Comparison of ENCODE assay signal across 1 cellular context in genomic region chr5:76819851-76820280, GRCh38.
A peak's percentile ranks its signal among the peaks of the same experiment; 100 is the strongest.
TF ChIP-seq lines count a peak whose summit lies in the region.

No MANE protein-coding gene starts in this region.

TF ChIP-seq in HEK293, 187 proteins besides CTCF, POLR2A, EP300 and RAD21 (continued from another document):
- no peak for TF ChIP-seq ZNF571 (tag by site-specific recombination; IDR thresholded peaks at IDR 0.05)
- TF ChIP-seq, protein P1, sequence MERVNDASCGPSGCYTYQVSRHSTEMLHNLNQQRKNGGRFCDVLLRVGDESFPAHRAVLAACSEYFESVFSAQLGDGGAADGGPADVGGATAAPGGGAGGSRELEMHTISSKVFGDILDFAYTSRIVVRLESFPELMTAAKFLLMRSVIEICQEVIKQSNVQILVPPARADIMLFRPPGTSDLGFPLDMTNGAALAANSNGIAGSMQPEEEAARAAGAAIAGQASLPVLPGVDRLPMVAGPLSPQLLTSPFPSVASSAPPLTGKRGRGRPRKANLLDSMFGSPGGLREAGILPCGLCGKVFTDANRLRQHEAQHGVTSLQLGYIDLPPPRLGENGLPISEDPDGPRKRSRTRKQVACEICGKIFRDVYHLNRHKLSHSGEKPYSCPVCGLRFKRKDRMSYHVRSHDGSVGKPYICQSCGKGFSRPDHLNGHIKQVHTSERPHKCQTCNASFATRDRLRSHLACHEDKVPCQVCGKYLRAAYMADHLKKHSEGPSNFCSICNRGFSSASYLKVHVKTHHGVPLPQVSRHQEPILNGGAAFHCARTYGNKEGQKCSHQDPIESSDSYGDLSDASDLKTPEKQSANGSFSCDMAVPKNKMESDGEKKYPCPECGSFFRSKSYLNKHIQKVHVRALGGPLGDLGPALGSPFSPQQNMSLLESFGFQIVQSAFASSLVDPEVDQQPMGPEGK (tag by site-specific recombination; IDR thresholded peaks at IDR 0.05) = no peak
- no peak for TF ChIP-seq ZNF785 (tag by site-specific recombination; IDR thresholded peaks at IDR 0.05)
- TF ChIP-seq, protein P2, sequence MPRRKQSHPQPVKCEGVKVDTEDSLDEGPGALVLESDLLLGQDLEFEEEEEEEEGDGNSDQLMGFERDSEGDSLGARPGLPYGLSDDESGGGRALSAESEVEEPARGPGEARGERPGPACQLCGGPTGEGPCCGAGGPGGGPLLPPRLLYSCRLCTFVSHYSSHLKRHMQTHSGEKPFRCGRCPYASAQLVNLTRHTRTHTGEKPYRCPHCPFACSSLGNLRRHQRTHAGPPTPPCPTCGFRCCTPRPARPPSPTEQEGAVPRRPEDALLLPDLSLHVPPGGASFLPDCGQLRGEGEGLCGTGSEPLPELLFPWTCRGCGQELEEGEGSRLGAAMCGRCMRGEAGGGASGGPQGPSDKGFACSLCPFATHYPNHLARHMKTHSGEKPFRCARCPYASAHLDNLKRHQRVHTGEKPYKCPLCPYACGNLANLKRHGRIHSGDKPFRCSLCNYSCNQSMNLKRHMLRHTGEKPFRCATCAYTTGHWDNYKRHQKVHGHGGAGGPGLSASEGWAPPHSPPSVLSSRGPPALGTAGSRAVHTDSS (tag by site-specific recombination; IDR thresholded peaks at IDR 0.05) = 0 out of 2 replicates have a peak, but pooled peaks have one; percentile 20
- TF ChIP-seq ZNF76 (tag by site-specific recombination; IDR thresholded peaks at IDR 0.05; ENCODE audit: borderline replicate concordance, low read depth) = peak; percentile 74
- TF ChIP-seq, protein P3, sequence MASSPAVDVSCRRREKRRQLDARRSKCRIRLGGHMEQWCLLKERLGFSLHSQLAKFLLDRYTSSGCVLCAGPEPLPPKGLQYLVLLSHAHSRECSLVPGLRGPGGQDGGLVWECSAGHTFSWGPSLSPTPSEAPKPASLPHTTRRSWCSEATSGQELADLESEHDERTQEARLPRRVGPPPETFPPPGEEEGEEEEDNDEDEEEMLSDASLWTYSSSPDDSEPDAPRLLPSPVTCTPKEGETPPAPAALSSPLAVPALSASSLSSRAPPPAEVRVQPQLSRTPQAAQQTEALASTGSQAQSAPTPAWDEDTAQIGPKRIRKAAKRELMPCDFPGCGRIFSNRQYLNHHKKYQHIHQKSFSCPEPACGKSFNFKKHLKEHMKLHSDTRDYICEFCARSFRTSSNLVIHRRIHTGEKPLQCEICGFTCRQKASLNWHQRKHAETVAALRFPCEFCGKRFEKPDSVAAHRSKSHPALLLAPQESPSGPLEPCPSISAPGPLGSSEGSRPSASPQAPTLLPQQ (tag by site-specific recombination; IDR thresholded peaks at IDR 0.05) = peak; percentile 19; the same call in 1 of the 2 replicates
- TF ChIP-seq, protein P4, sequence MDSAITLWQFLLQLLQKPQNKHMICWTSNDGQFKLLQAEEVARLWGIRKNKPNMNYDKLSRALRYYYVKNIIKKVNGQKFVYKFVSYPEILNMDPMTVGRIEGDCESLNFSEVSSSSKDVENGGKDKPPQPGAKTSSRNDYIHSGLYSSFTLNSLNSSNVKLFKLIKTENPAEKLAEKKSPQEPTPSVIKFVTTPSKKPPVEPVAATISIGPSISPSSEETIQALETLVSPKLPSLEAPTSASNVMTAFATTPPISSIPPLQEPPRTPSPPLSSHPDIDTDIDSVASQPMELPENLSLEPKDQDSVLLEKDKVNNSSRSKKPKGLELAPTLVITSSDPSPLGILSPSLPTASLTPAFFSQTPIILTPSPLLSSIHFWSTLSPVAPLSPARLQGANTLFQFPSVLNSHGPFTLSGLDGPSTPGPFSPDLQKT (IDR thresholded peaks at IDR 0.05; ENCODE audit: borderline replicate concordance, low read depth, low read length) = no peak
- TF ChIP-seq, protein P5, sequence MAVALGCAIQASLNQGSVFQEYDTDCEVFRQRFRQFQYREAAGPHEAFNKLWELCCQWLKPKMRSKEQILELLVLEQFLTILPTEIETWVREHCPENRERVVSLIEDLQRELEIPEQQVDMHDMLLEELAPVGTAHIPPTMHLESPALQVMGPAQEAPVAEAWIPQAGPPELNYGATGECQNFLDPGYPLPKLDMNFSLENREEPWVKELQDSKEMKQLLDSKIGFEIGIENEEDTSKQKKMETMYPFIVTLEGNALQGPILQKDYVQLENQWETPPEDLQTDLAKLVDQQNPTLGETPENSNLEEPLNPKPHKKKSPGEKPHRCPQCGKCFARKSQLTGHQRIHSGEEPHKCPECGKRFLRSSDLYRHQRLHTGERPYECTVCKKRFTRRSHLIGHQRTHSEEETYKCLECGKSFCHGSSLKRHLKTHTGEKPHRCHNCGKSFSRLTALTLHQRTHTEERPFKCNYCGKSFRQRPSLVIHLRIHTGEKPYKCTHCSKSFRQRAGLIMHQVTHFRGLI (tag by site-specific recombination; IDR thresholded peaks at IDR 0.05) = peak; percentile 53; the same call in 1 of the 2 replicates
- 0 out of 2 replicates have a peak, but pooled peaks have one; percentile 7 for TF ChIP-seq ZSCAN30 (tag by site-specific recombination; IDR thresholded peaks at IDR 0.05)
- TF ChIP-seq, protein P6, sequence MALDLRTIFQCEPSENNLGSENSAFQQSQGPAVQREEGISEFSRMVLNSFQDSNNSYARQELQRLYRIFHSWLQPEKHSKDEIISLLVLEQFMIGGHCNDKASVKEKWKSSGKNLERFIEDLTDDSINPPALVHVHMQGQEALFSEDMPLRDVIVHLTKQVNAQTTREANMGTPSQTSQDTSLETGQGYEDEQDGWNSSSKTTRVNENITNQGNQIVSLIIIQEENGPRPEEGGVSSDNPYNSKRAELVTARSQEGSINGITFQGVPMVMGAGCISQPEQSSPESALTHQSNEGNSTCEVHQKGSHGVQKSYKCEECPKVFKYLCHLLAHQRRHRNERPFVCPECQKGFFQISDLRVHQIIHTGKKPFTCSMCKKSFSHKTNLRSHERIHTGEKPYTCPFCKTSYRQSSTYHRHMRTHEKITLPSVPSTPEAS (tag by site-specific recombination; IDR thresholded peaks at IDR 0.05) = 0 out of 2 replicates have a peak, but pooled peaks have one; percentile 19
- peak; percentile 25; the same call in 1 of the 2 replicates for TF ChIP-seq GLIS2 (tag by site-specific recombination; IDR thresholded peaks at IDR 0.05)
- TF ChIP-seq ZNF600 (tag by site-specific recombination; IDR thresholded peaks at IDR 0.05) = peak; percentile 61
- TF ChIP-seq ZFP37 (tag by site-specific recombination; IDR thresholded peaks at IDR 0.05) = 0 out of 2 replicates have a peak, but pooled peaks have one; percentile 28
- TF ChIP-seq ZNF335 (tag by site-specific recombination; conservative IDR thresholded peaks at IDR 0.05) = peak; percentile 11
- TF ChIP-seq ZNF24 (tag by site-specific recombination; IDR thresholded peaks at IDR 0.05) = 0 out of 2 replicates have a peak, but pooled peaks have one; percentile 19
- TF ChIP-seq BCL6B (tag by site-specific recombination; IDR thresholded peaks at IDR 0.05) = no peak
- TF ChIP-seq ZNF324 (tag by site-specific recombination; IDR thresholded peaks at IDR 0.05) = peak; percentile 45; the same call in 1 of the 2 replicates
